In the genomic region with DNA sequence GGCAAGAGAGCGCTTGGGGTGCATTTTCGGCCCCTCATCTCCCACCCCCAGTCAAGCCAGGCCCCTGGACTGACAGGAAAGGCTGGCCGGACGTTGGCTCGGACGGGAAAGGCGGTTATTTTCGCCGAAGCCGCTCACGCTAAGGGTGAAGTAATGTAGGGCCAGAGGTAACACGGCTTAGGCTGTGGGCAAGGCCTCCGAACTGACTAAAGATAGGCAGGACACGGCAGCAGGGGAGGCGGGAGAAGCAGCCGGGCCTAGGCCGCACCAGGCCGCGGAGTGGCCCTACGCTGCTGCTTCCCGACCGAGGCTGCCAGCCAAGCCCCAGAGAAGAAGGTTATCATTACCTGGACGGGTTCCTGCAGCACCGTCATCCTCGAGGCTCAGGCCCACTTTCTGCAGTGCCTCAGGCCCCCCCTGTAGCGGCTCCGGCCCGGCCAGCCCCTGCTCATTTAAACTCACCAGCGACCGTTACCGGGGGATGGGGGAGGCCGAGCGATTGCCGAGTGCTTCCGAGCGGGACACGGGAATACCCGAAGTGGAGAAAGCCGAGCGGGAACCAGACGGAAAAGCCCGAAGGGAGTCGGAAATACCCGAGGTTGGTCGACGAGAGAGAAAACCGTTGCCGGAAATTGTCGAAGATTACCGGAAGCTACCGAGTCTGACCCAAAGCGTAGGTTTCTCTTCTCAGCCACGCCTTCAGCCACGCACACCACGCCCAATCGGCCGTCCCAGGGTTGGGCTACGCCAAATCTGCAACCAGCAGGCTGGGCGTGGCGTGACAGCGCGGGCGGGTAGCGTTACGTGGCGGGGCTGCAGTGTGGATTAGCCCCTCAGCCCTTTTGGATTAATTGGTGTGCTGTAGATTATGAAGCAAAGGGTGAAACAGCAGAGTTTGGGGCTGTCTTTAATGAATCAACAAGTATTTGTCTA, we compare ENCODE assay signal across 1 cellular context.
TF ChIP-seq lines count a peak whose summit lies in the region.

A gene with protein sequence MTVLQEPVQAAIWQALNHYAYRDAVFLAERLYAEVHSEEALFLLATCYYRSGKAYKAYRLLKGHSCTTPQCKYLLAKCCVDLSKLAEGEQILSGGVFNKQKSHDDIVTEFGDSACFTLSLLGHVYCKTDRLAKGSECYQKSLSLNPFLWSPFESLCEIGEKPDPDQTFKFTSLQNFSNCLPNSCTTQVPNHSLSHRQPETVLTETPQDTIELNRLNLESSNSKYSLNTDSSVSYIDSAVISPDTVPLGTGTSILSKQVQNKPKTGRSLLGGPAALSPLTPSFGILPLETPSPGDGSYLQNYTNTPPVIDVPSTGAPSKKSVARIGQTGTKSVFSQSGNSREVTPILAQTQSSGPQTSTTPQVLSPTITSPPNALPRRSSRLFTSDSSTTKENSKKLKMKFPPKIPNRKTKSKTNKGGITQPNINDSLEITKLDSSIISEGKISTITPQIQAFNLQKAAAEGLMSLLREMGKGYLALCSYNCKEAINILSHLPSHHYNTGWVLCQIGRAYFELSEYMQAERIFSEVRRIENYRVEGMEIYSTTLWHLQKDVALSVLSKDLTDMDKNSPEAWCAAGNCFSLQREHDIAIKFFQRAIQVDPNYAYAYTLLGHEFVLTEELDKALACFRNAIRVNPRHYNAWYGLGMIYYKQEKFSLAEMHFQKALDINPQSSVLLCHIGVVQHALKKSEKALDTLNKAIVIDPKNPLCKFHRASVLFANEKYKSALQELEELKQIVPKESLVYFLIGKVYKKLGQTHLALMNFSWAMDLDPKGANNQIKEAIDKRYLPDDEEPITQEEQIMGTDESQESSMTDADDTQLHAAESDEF (minus strand): TSS at position 497 of the 933 bp plus-strand sequence. CDS start 123 bp downstream, at position 374.

TF ChIP-seq in GM23338, 12 proteins besides CTCF, POLR2A, EP300 and RAD21:
- peak; percentile 34 for TF ChIP-seq CREB1 (CRISPR knock-in tag; IDR thresholded peaks at IDR 0.05; ENCODE audit: low read depth)
- TF ChIP-seq POLR2AphosphoS5 (IDR thresholded peaks at IDR 0.05; ENCODE audit: low read depth): peak; percentile 68
- TF ChIP-seq STAT1 (IDR thresholded peaks at IDR 0.05; ENCODE audit: unreplicated experiment): no peak
TF ChIP-seq in GM23338: peak in this region for 2.
